Comparison of ENCODE assay signal across 34 cellular contexts in the genomic region with DNA sequence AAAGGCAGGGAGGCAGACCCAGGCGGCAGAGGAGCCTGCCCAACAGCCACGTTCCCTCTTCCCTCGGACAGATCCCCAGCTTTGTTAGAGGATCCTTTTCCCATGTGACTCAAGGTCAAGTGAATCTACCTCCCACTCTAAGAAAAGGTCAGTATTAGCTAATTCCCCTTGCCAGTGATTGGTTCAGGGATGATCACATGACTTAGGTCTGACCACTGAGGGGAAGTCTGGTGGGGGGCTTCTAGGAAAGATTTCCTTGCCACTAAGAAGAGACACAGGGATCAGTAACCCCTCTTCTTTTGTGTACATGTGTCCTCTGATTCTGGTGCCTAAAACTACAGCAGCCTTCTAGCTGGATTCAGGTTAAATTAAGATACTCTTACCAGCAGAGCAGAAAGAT.
"Had no signal": no experiment of that assay in that cellular context is flagged by ENCODE, and none has a peak within 500 bp of the region (broad histone marks: within the 10 kb centered on the region; RNA-seq: fewer than 3 reads in every experiment).

No MANE protein-coding gene starts in this region.

- H3K4me3 ChIP-seq: adrenal gland, breast epithelium, cardiac muscle cell, colonic mucosa, esophagus squamous epithelium, gastroesophageal sphincter, heart right ventricle had no signal

- DNase-seq: activated CD4-positive, alpha-beta memory T cell treated with anti-CD3 and anti-CD28 coated beads for 36 hours; activated CD4-positive, alpha-beta T cell treated with anti-CD3 and anti-CD28 coated beads for 36 hours; activated CD4-positive, alpha-beta T cell treated with anti-CD3 and anti-CD28 coated beads, Interleukin-2, amount 10 ng/mL, durations not matched to agents 24 days and 14 days; activated CD4-positive, CD25-positive, alpha-beta regulatory T cell; activated CD4-positive, CD25-positive, alpha-beta regulatory T cell treated with anti-CD3 and anti-CD28 coated beads, Interleukin-2, amount 50 U/mL, for 72 hours; activated CD8-positive, alpha-beta memory T cell treated with anti-CD3 and anti-CD28 coated beads, Interleukin-2, amount 10 ng/mL, durations not matched to agents 7 days and 5 days; activated CD8-positive, alpha-beta memory T cell treated with anti-CD3 and anti-CD28 coated beads, Interleukin-2, amount 50 U/mL, for 4 hours; activated CD8-positive, alpha-beta T cell treated with anti-CD3 and anti-CD28 coated beads, Interleukin-2, amount 10 ng/mL, durations not matched to agents 7 days and 5 days; activated gamma-delta T cell; activated naive CD4-positive, alpha-beta T cell; activated naive CD4-positive, alpha-beta T cell treated with anti-CD3 and anti-CD28 coated beads, Interleukin-2, amount 50 U/mL, for 16 hours; activated T-cell treated with anti-CD3 and anti-CD28 coated beads, Interleukin-2, amount 50 U/mL, for 24 hours; activated T-cell treated with anti-CD3 and anti-CD28 coated beads, Interleukin-2, amount 50 U/mL, for 72 hours; adrenal gland; amygdala; aorta; central memory CD4-positive, alpha-beta T cell; cerebellar nuclear complex; colonic mucosa; effector CD8-positive, alpha-beta T cell; esophagus squamous epithelium; foreskin melanocyte; heart right ventricle; T-cell; T-helper 17 cell; T1000; WERI-Rb-1 had no signal

- H3K9me3 ChIP-seq: adrenal gland, breast epithelium, colonic mucosa, esophagus squamous epithelium, gastroesophageal sphincter, heart right ventricle had no signal

- H3K27ac ChIP-seq: adrenal gland, breast epithelium, cardiac muscle cell, colonic mucosa, epithelial cell of prostate, esophagus squamous epithelium, gastroesophageal sphincter, heart right ventricle, WERI-Rb-1 had no signal

- H3K4me1 Mint-ChIP-seq: activated CD4-positive, alpha-beta T cell treated with anti-CD3 and anti-CD28 coated beads for 36 hours; activated CD4-positive, alpha-beta T cell treated with anti-CD3 and anti-CD28 coated beads, Interleukin-2, amount 10 ng/mL, durations not matched to agents 24 days and 14 days; activated CD8-positive, alpha-beta memory T cell treated with anti-CD3 and anti-CD28 coated beads, Interleukin-2, amount 10 ng/mL, durations not matched to agents 7 days and 5 days; T-cell; T-helper 17 cell had no signal

- H3K9me3 Mint-ChIP-seq: activated CD4-positive, alpha-beta memory T cell treated with anti-CD3 and anti-CD28 coated beads for 36 hours; activated CD4-positive, alpha-beta T cell treated with anti-CD3 and anti-CD28 coated beads, Interleukin-2, amount 10 ng/mL, durations not matched to agents 24 days and 14 days; activated T-cell treated with anti-CD3 and anti-CD28 coated beads, Interleukin-2, amount 50 U/mL, for 24 hours; activated T-cell treated with anti-CD3 and anti-CD28 coated beads, Interleukin-2, amount 50 U/mL, for 72 hours; T-cell; T-helper 2 cell treated with Interferon-gamma antibody and Interleukin-4, amounts not matched to agents 5 μg/mL and 100 μg/mL, for 36 hours had no signal

- H3K36me3 ChIP-seq: adrenal gland, breast epithelium, cardiac muscle cell, colonic mucosa, esophagus squamous epithelium, gastroesophageal sphincter, heart right ventricle, WERI-Rb-1 had no signal

- H3K27ac Mint-ChIP-seq: activated CD4-positive, alpha-beta memory T cell treated with anti-CD3 and anti-CD28 coated beads for 36 hours; activated CD4-positive, alpha-beta T cell treated with anti-CD3 and anti-CD28 coated beads for 36 hours; activated CD4-positive, alpha-beta T cell treated with anti-CD3 and anti-CD28 coated beads, Interleukin-2, amount 10 ng/mL, durations not matched to agents 24 days and 14 days; activated CD8-positive, alpha-beta memory T cell treated with anti-CD3 and anti-CD28 coated beads, Interleukin-2, amount 10 ng/mL, durations not matched to agents 7 days and 5 days; activated CD8-positive, alpha-beta T cell treated with anti-CD3 and anti-CD28 coated beads, Interleukin-2, amount 10 ng/mL, durations not matched to agents 7 days and 5 days; activated naive CD8-positive, alpha-beta T cell; activated T-cell treated with anti-CD3 and anti-CD28 coated beads, Interleukin-2, amount 50 U/mL, for 24 hours; activated T-cell treated with anti-CD3 and anti-CD28 coated beads, Interleukin-2, amount 50 U/mL, for 72 hours; brain; T-cell; T-helper 17 cell; T-helper 2 cell treated with Interferon-gamma antibody and Interleukin-4, amounts not matched to agents 5 μg/mL and 100 μg/mL, for 36 hours had no signal

- ATAC-seq: activated CD4-positive, alpha-beta T cell treated with anti-CD3 and anti-CD28 coated beads for 36 hours; activated CD8-positive, alpha-beta memory T cell treated with anti-CD3 and anti-CD28 coated beads, Interleukin-2, amount 10 ng/mL, durations not matched to agents 7 days and 5 days; activated CD8-positive, alpha-beta T cell treated with anti-CD3 and anti-CD28 coated beads, Interleukin-2, amount 10 ng/mL, durations not matched to agents 7 days and 5 days; activated T-cell treated with anti-CD3 and anti-CD28 coated beads, Interleukin-2, amount 50 U/mL, for 72 hours; gastroesophageal sphincter; heart right ventricle; T-cell; T-helper 17 cell had no signal

- H3K27me3 Mint-ChIP-seq: activated CD4-positive, alpha-beta T cell treated with anti-CD3 and anti-CD28 coated beads, Interleukin-2, amount 10 ng/mL, durations not matched to agents 24 days and 14 days; activated CD8-positive, alpha-beta memory T cell treated with anti-CD3 and anti-CD28 coated beads, Interleukin-2, amount 10 ng/mL, durations not matched to agents 7 days and 5 days; brain; T-helper 17 cell had no signal

- H3K4me1 ChIP-seq: adrenal gland, breast epithelium, colonic mucosa, esophagus squamous epithelium, gastroesophageal sphincter, heart right ventricle had no signal

- H3K27me3 ChIP-seq: adrenal gland, breast epithelium, cardiac muscle cell, colonic mucosa, esophagus squamous epithelium, gastroesophageal sphincter, heart right ventricle had no signal

- H3K36me3 Mint-ChIP-seq: activated CD4-positive, alpha-beta memory T cell treated with anti-CD3 and anti-CD28 coated beads for 36 hours; activated CD8-positive, alpha-beta memory T cell treated with anti-CD3 and anti-CD28 coated beads, Interleukin-2, amount 10 ng/mL, durations not matched to agents 7 days and 5 days; activated naive CD8-positive, alpha-beta T cell; brain; T-cell had no signal

- H3K4me3 Mint-ChIP-seq: activated CD4-positive, alpha-beta memory T cell treated with anti-CD3 and anti-CD28 coated beads for 36 hours; activated CD4-positive, alpha-beta T cell treated with anti-CD3 and anti-CD28 coated beads for 36 hours; activated CD4-positive, alpha-beta T cell treated with anti-CD3 and anti-CD28 coated beads, Interleukin-2, amount 10 ng/mL, durations not matched to agents 24 days and 14 days; activated CD8-positive, alpha-beta memory T cell treated with anti-CD3 and anti-CD28 coated beads, Interleukin-2, amount 10 ng/mL, durations not matched to agents 7 days and 5 days; activated CD8-positive, alpha-beta T cell treated with anti-CD3 and anti-CD28 coated beads, Interleukin-2, amount 10 ng/mL, durations not matched to agents 7 days and 5 days; activated naive CD8-positive, alpha-beta T cell; activated T-cell treated with anti-CD3 and anti-CD28 coated beads, Interleukin-2, amount 50 U/mL, for 24 hours; activated T-cell treated with anti-CD3 and anti-CD28 coated beads, Interleukin-2, amount 50 U/mL, for 72 hours; brain; T-cell; T-helper 17 cell; T-helper 2 cell treated with Interferon-gamma antibody and Interleukin-4, amounts not matched to agents 5 μg/mL and 100 μg/mL, for 36 hours had no signal
